ENCODE assay signal across 11 cellular contexts in genomic region chr5:35780236-35780635, GRCh38.
A peak's percentile ranks its signal among the peaks of the same experiment; 100 is the strongest.
DNase-seq lines count a peak whose midpoint lies in the region; ATAC-seq and TF ChIP-seq lines count a peak whose summit lies in the region.
"Had no signal": no experiment of that assay in that cellular context is flagged by ENCODE, and none has a peak within 500 bp of the region (broad histone marks: within the 10 kb centered on the region; RNA-seq: fewer than 3 reads in every experiment).

No MANE protein-coding gene starts in this region.

- no peak overlapping the region; the same call in 1 of the 2 replicates for H3K4me2 ChIP-seq in OCI-LY7 (ENCODE audit: low read length)

- TF ChIP-seq CTCF in OCI-LY7 (conservative IDR thresholded peaks at IDR 0.05; ENCODE audit: low read length), result no peak

- H3K9me3 ChIP-seq in OCI-LY7 (ENCODE audit: low read length), result no peaks in the 10 kb centered on the region
- H3K9me3 ChIP-seq: BE2C had no signal

- no peaks in the 10 kb centered on the region for H4K20me1 ChIP-seq in OCI-LY7 (ENCODE audit: insufficient read depth, low read length)

- POLR2A ChIA-PET in OCI-LY7 (lab: Charles Lee), result interaction anchor here (0.7 to 2.4 kb wide), 4 partner anchors 105 to 146 kb away, joined by 4 to 10 read pairs (median 7); no protein-coding TSS in a partner anchor

- no peaks in the 10 kb centered on the region for H3K79me2 ChIP-seq in OCI-LY7 (ENCODE audit: insufficient read depth, low read depth, low read length)

- intact Hi-C loops in OCI-LY7 (cut with micrococcal nuclease; ENCODE audit: unreplicated experiment) (no loop called here), Right ventricle myocardium superior (cut with DNase I) (no loop called here)

- ATAC-seq in GM21367 (IDR thresholded peaks at IDR 0.05; ENCODE audit: unreplicated experiment) (no peak), GM19467 (IDR thresholded peaks at IDR 0.05; ENCODE audit: unreplicated experiment) (no peak), Right ventricle myocardium superior (ENCODE audit: poor library complexity) (no peak)

- BruUV-seq in OCI-LY7 (replicated peaks; lab: Mats Ljungman, UMichigan), result no TSS peak

- H2AFZ ChIP-seq in OCI-LY7 (ENCODE audit: low read length), result peak overlapping the region; percentile 79; the same call in 1 of the 2 replicates

- CTCF ChIA-PET in OCI-LY7 (lab: Charles Lee; ENCODE audit: unreplicated experiment), result interaction anchor here (1.2 kb wide), 1 partner anchor 8 kb away, joined by 3 read pairs; no protein-coding TSS in a partner anchor

- peaks cover 21% of the 10 kb centered on the region for H3K4me1 ChIP-seq in OCI-LY7 (ENCODE audit: insufficient read depth, low read length, poor library complexity, severe bottlenecking)
- H3K4me1 ChIP-seq: BE2C had no signal

- H3K36me3 ChIP-seq in OCI-LY7 (ENCODE audit: insufficient read depth, low read length), result no peaks in the 10 kb centered on the region
- H3K36me3 ChIP-seq: BE2C had no signal

- DNase-seq in OCI-LY7 (ENCODE audit: low spot score) (no peak), NCI-H526 treated with DMSO at 0.1 percent for 48 hours (lab: John Stamatoyannopoulos, UW) (no peak), Right ventricle myocardium superior (no peak)
- DNase-seq in activated CD4-positive, alpha-beta T cell treated with anti-CD3 and anti-CD28 coated beads, Interleukin-2, amount 50 U/mL, for 1 hour, result peak; percentile 50
- peak; percentile 47 for DNase-seq in activated naive CD4-positive, alpha-beta T cell treated with anti-CD3 and anti-CD28 coated beads, Interleukin-2, amount 50 U/mL, for 16 hours
- DNase-seq in stimulated activated CD4-positive, alpha-beta T cell treated with anti-CD3 and anti-CD28 coated beads, Interleukin-4, amount 100 ng/mL, for 24 hours, result peak; percentile 61
- DNase-seq: BE2C, glutamatergic neuron, mesenchymal stem cell had no signal

- no peak overlapping the region for H3K4me3 ChIP-seq in OCI-LY7 (ENCODE audit: low read depth, low read length, poor library complexity, severe bottlenecking)

- H3K9me2 ChIP-seq in OCI-LY7 (ENCODE audit: insufficient read depth, low read length), result no peaks in the 10 kb centered on the region

- no peak overlapping the region for H3K27ac ChIP-seq in OCI-LY7 (ENCODE audit: low read depth, low read length, poor library complexity, severe bottlenecking)

Comparison
In these comparisons a context has a peak if more than half of its experiments do, and no peak if none do; other contexts are left out.
1. DNase-seq: peak in activated CD4-positive, alpha-beta T cell treated with anti-CD3 and anti-CD28 coated beads, Interleukin-2, amount 50 U/mL, for 1 hour (single experiment), activated naive CD4-positive, alpha-beta T cell treated with anti-CD3 and anti-CD28 coated beads, Interleukin-2, amount 50 U/mL, for 16 hours (single experiment) and stimulated activated CD4-positive, alpha-beta T cell treated with anti-CD3 and anti-CD28 coated beads, Interleukin-4, amount 100 ng/mL, for 24 hours (single experiment); none in OCI-LY7 (single experiment), NCI-H526 treated with DMSO at 0.1 percent for 48 hours (single experiment) and Right ventricle myocardium superior (single experiment).